Comparison of ENCODE assay signal across 10 cellular contexts in the genomic region with DNA sequence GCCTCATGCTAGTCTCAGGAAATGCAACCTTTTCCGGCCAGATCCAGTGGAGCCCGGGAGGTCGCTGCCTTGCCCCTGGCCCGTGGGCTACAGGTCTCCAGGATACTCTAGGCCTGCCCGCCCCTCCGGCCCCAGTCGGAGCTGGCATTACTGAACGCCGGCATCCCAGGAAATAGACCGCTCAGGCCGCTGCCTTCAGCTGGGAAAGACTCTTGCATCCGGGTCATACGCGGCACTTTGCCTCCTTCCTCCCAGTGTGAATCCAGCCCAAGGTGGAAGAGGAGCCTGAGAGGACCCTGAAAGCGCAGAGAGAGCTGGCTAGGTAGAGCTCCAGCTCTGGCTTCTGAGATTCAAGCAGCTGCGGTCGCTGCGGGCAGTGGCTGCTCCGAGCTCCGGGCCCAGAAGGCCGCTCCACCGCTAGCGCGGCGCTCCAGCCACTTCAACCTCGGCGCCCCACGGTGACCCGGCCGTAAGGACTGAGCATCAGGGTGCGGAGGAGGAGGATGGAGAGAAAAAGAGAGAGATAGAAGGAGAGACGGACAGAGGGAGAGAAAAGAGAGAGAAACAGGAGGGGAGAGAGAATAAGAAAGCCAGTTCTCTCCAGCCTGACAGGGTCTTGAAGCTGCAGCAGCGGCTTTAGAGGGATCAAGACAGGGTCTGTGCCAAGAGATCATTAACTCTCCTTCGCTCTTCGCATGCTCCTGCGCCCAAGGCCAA. TPM values are rescaled to one million over a fixed set of nuclear protein-coding genes. Genes with fewer than 3 reads are reported as not detected.
DNase-seq lines count a peak whose midpoint lies in the region; TF ChIP-seq lines count a peak whose summit lies in the region.
"Had no signal": no experiment of that assay in that cellular context is flagged by ENCODE, and none has a peak within 500 bp of the region (broad histone marks: within the 10 kb centered on the region; RNA-seq: fewer than 3 reads in every experiment).

No MANE protein-coding gene starts in this region.

- H3K4me1 ChIP-seq in Loucy (ENCODE audit: insufficient read depth, low read length, poor library complexity, severe bottlenecking) (peaks cover 35% of the 10 kb centered on the region), mucosa of rectum (ENCODE audit: control insufficient read depth in 2 of 2, insufficient read depth in 2 of 2, low read length in 2 of 2) (peaks cover 32 to 57% of the 10 kb centered on the region in 2 donors), OCI-LY7 (ENCODE audit: insufficient read depth, low read length, poor library complexity, severe bottlenecking) (no peaks in the 10 kb centered on the region)

- H2AFZ ChIP-seq in Loucy (ENCODE audit: low read length) (no peak overlapping the region), OCI-LY7 (ENCODE audit: low read length) (no peak overlapping the region)

- H3K79me2 ChIP-seq in Loucy (ENCODE audit: insufficient read depth, low read length) (peaks cover 100% of the 10 kb centered on the region), OCI-LY7 (ENCODE audit: insufficient read depth, low read depth, low read length) (no peaks in the 10 kb centered on the region)

- no peak for TF ChIP-seq CTCF in AG04449 (IDR thresholded peaks at IDR 0.05; ENCODE audit: insufficient read depth, low read length, missing control alignments)
- no peak for TF ChIP-seq CTCF in Loucy (conservative IDR thresholded peaks at IDR 0.05; ENCODE audit: low read length)
- no peak for TF ChIP-seq CTCF in OCI-LY7 (conservative IDR thresholded peaks at IDR 0.05; ENCODE audit: low read length)

- H3K4me3 ChIP-seq in AG04449 (ENCODE audit: low read depth, low read length) (peak overlapping the region; percentile 75), Loucy (ENCODE audit: low read length, poor library complexity, severe bottlenecking) (peak overlapping the region; percentile 94), mucosa of rectum (ENCODE audit: low read length in 2 of 2) (peak overlapping the region; percentile 64 to 79), OCI-LY7 (ENCODE audit: low read depth, low read length, poor library complexity, severe bottlenecking) (no peak overlapping the region)
- H3K4me3 ChIP-seq: heart right ventricle had no signal

- POLR2A ChIA-PET in AG04449 (lab: Yijun Ruan, JAX) (interaction anchor here (0.8 to 5.5 kb wide), 3 partner anchors 9 to 14 kb away, joined by 3 to 33 read pairs (median 13); a partner anchor contains a TSS), OCI-LY7 (lab: Charles Lee) (no interaction called here)

- H4K20me1 ChIP-seq in Loucy (ENCODE audit: insufficient read depth, low read length, poor library complexity, severe bottlenecking) (peaks cover 76% of the 10 kb centered on the region), OCI-LY7 (ENCODE audit: insufficient read depth, low read length) (no peaks in the 10 kb centered on the region)

- peak overlapping the region; percentile 96 for H3K27ac ChIP-seq in mucosa of rectum (ENCODE audit: low read depth in 2 of 2, low read length in 2 of 2)
- H3K27ac ChIP-seq in OCI-LY7 (ENCODE audit: low read depth, low read length, poor library complexity, severe bottlenecking) = no peak overlapping the region
- H3K27ac ChIP-seq: heart right ventricle had no signal

- H3K27me3 ChIP-seq in Loucy (ENCODE audit: insufficient read depth, low read length, poor library complexity, severe bottlenecking) (peaks cover 46% of the 10 kb centered on the region), mucosa of rectum (ENCODE audit: control insufficient read depth in 2 of 2, insufficient read depth in 2 of 2, low read length in 2 of 2) (peaks cover 0 to 16% of the 10 kb centered on the region in 2 donors)

- CTCF ChIA-PET in AG04449 (lab: Yijun Ruan, JAX) (interaction anchor here (0.9 to 9.5 kb wide), 4 partner anchors 11 to 1283 kb away, joined by 4 to 117 read pairs (median 8); a partner anchor contains a TSS), OCI-LY7 (lab: Charles Lee; ENCODE audit: unreplicated experiment) (no interaction called here)

- H3K9me3 ChIP-seq in Loucy (ENCODE audit: insufficient read depth, low read depth, low read length) (no peaks in the 10 kb centered on the region), mucosa of rectum (ENCODE audit: control insufficient read depth in 2 of 2, low read length in 2 of 2) (no peaks in the 10 kb centered on the region), OCI-LY7 (ENCODE audit: low read length) (no peaks in the 10 kb centered on the region)
- H3K9me3 ChIP-seq: heart right ventricle had no signal

- H3K9ac ChIP-seq in Loucy (ENCODE audit: low read depth, low read length, poor library complexity, severe bottlenecking) = peak overlapping the region; percentile 99
- peak overlapping the region; percentile 92 to 96 for H3K9ac ChIP-seq in mucosa of rectum (ENCODE audit: low read depth in 1 of 2, low read length in 2 of 2)

- no peak for DNase-seq in AG04449 (ENCODE audit: low read depth, low spot score)
- DNase-seq in OCI-LY7 (ENCODE audit: low spot score) = no peak
- no peak for DNase-seq in NCI-H1930 (lab: John Stamatoyannopoulos, UW)
- no peak for DNase-seq in NCI-H1694 (lab: John Stamatoyannopoulos, UW)
- DNase-seq: heart right ventricle, NCI-H526 treated with DMSO at 0.1 percent for 48 hours had no signal

- intact Hi-C loops in OCI-LY7 (cut with micrococcal nuclease; ENCODE audit: unreplicated experiment) = no loop called here

- H3K9me2 ChIP-seq in Loucy (replicated peaks; ENCODE audit: low read depth, low read length) = no peaks in the 10 kb centered on the region
- no peaks in the 10 kb centered on the region for H3K9me2 ChIP-seq in OCI-LY7 (ENCODE audit: insufficient read depth, low read length)

- no TSS peak for BruUV-seq in OCI-LY7 (replicated peaks; lab: Mats Ljungman, UMichigan)

- peak overlapping the region; percentile 98 for H3K4me2 ChIP-seq in Loucy (ENCODE audit: low read depth, low read length, poor library complexity, severe bottlenecking)
- no peak overlapping the region for H3K4me2 ChIP-seq in OCI-LY7 (ENCODE audit: low read length)

- 0 out of 2 replicates have a peak, but pooled peaks cover 5% of the 10 kb centered on the region for H3F3A ChIP-seq in Loucy (ENCODE audit: low read depth)

- peaks cover 19% of the 10 kb centered on the region for H3K36me3 ChIP-seq in Loucy (ENCODE audit: insufficient read depth, low read length)
- no peaks in the 10 kb centered on the region for H3K36me3 ChIP-seq in mucosa of rectum (ENCODE audit: control insufficient read depth in 2 of 2, insufficient read depth in 2 of 2, low read length in 2 of 2)
- no peaks in the 10 kb centered on the region for H3K36me3 ChIP-seq in OCI-LY7 (ENCODE audit: insufficient read depth, low read length)

RNA-seq across cellular contexts. Expression of a gene that starts 1.7 kb away (rescaled TPM):
- not detected in 2 replicates for total RNA-seq in OCI-LY7 (2014; rRNA removed; shearing (Covaris generic))
- total RNA-seq in OCI-LY7 (2022) = not detected in 2 replicates
- total RNA-seq: naive thymus-derived CD8-positive, alpha-beta T cell; T-helper 17 cell had no signal

RNA-seq across cellular contexts. Expression of a gene that starts 9.2 kb away (rescaled TPM):
- not detected in 2 replicates for total RNA-seq in OCI-LY7 (2014; rRNA removed; shearing (Covaris generic))
- total RNA-seq in OCI-LY7 (2022) = not detected in 2 replicates
- total RNA-seq: heart right ventricle; naive thymus-derived CD8-positive, alpha-beta T cell; T-helper 17 cell had no signal

RNA-seq across cellular contexts. Expression of a gene that starts 10.4 kb away (rescaled TPM):
- total RNA-seq in OCI-LY7 (2014; rRNA removed; shearing (Covaris generic)) = not detected in 2 replicates
- total RNA-seq in OCI-LY7 (2022) = not detected in 2 replicates
- total RNA-seq: heart right ventricle; naive thymus-derived CD8-positive, alpha-beta T cell; T-helper 17 cell had no signal

RNA-seq across cellular contexts. Expression of a gene that starts 19.3 kb away (rescaled TPM):
- 4.1 and 6.0 TPM in 2 replicates for total RNA-seq in OCI-LY7 (2014; rRNA removed; shearing (Covaris generic))
- total RNA-seq in OCI-LY7 (2022) = 0.42 and 1.2 TPM in 2 replicates
- total RNA-seq: heart right ventricle; naive thymus-derived CD8-positive, alpha-beta T cell; T-helper 17 cell had no signal

RNA-seq across cellular contexts. Expression of a gene that starts 23.4 kb away (rescaled TPM):
- total RNA-seq in OCI-LY7 (2014; rRNA removed; shearing (Covaris generic)) = 0.41 TPM in 1 of 2 replicates, not detected in the other
- 2.6 and 2.7 TPM in 2 replicates for total RNA-seq in OCI-LY7 (2022)
- total RNA-seq: naive thymus-derived CD8-positive, alpha-beta T cell; T-helper 17 cell had no signal
